In the genomic region with DNA sequence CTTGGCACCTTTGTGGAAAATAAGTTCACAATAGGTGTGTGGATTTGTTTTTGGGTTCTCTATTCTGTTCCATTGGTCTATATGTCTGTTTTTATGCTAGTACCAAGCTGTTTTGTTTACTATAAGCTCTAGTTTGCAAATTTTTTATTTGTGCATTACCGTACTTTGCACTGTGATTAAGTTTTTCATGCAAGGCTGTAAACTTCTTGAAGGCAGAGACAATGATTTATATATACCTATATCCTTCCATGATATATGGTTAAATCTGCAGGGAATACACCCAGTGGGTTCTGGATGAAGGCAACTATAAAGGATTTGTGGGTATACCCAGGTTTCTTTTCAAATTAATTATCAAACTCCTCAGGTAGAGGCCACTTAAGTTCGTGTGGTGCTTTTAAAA, we compare ENCODE assay signal across 24 cellular contexts.
"Had no signal": no experiment of that assay in that cellular context is flagged by ENCODE, and none has a peak within 500 bp of the region (broad histone marks: within the 10 kb centered on the region; RNA-seq: fewer than 3 reads in every experiment).

No MANE protein-coding gene starts in this region.

- H3K36me3 Mint-ChIP-seq: activated CD4-positive, alpha-beta memory T cell treated with anti-CD3 and anti-CD28 coated beads for 36 hours; activated naive CD4-positive, alpha-beta T cell treated with anti-CD3 and anti-CD28 coated beads, Interleukin-2, amount 10 ng/mL, durations not matched to agents 7 days and 5 days; activated naive CD8-positive, alpha-beta T cell treated with anti-CD3 and anti-CD28 coated beads for 36 hours had no signal

- H3K9me3 ChIP-seq: adrenal gland, Peyer's patch, SJCRH30, SK-N-SH had no signal

- H3K4me3 Mint-ChIP-seq: activated CD4-positive, alpha-beta memory T cell treated with anti-CD3 and anti-CD28 coated beads for 36 hours; activated CD4-positive, alpha-beta T cell treated with anti-CD3 and anti-CD28 coated beads, Interleukin-2, amount 10 ng/mL, durations not matched to agents 7 days and 5 days; activated naive CD4-positive, alpha-beta T cell treated with anti-CD3 and anti-CD28 coated beads, Interleukin-2, amount 10 ng/mL, durations not matched to agents 7 days and 5 days; activated naive CD8-positive, alpha-beta T cell treated with anti-CD3 and anti-CD28 coated beads for 36 hours had no signal

- H3K9me2 ChIP-seq: SK-N-SH had no signal

- H3K4me3 ChIP-seq: adrenal gland, Peyer's patch, SJCRH30 had no signal

- DNase-seq: activated CD4-positive, alpha-beta memory T cell treated with anti-CD3 and anti-CD28 coated beads for 36 hours; activated CD4-positive, alpha-beta T cell treated with anti-CD3 and anti-CD28 coated beads, Interleukin-2, amount 10 ng/mL, durations not matched to agents 7 days and 5 days; activated CD4-positive, CD25-positive, alpha-beta regulatory T cell; activated gamma-delta T cell treated with Interleukin-2 at 50 U/mL for 16 hours; activated naive CD4-positive, alpha-beta T cell treated with anti-CD3 and anti-CD28 coated beads, Interleukin-2, amount 10 ng/mL, durations not matched to agents 7 days and 5 days; activated naive CD8-positive, alpha-beta T cell treated with anti-CD3 and anti-CD28 coated beads for 36 hours; activated T-cell treated with anti-CD3 and anti-CD28 coated beads, Interleukin-2, amount 50 U/mL, for 48 hours; adrenal gland; anterior cingulate cortex; KG1; NCI-H1048; NCI-H1930; NCI-H2171 treated with DMSO at 0.1 percent for 48 hours; NCI-H345; NCI-H524; Peyer's patch; Right ventricle myocardium superior; SJCRH30; SK-N-SH; T-helper 1 cell had no signal

- H3K27me3 ChIP-seq: adrenal gland, Peyer's patch, SJCRH30 had no signal

- H3K4me1 ChIP-seq: SJCRH30 had no signal

- H3K27ac Mint-ChIP-seq: activated CD4-positive, alpha-beta memory T cell treated with anti-CD3 and anti-CD28 coated beads for 36 hours; activated CD4-positive, alpha-beta T cell treated with anti-CD3 and anti-CD28 coated beads, Interleukin-2, amount 10 ng/mL, durations not matched to agents 7 days and 5 days; activated naive CD4-positive, alpha-beta T cell treated with anti-CD3 and anti-CD28 coated beads, Interleukin-2, amount 10 ng/mL, durations not matched to agents 7 days and 5 days; activated naive CD8-positive, alpha-beta T cell treated with anti-CD3 and anti-CD28 coated beads for 36 hours; activated T-helper 2 cell treated with anti-CD3 and anti-CD28 coated beads, Interferon-gamma antibody, Interleukin-2, Interleukin-4, amounts not matched to agents 10 μg/mL and 5 μg/mL and 100 μg/mL, durations not matched to agents 14 hours and 24 hours and 36 hours; IgD-negative memory B cell had no signal

- H3K9me3 Mint-ChIP-seq: activated CD4-positive, alpha-beta memory T cell treated with anti-CD3 and anti-CD28 coated beads for 36 hours; activated CD4-positive, alpha-beta T cell treated with anti-CD3 and anti-CD28 coated beads, Interleukin-2, amount 10 ng/mL, durations not matched to agents 7 days and 5 days; activated naive CD4-positive, alpha-beta T cell treated with anti-CD3 and anti-CD28 coated beads, Interleukin-2, amount 10 ng/mL, durations not matched to agents 7 days and 5 days; activated naive CD8-positive, alpha-beta T cell treated with anti-CD3 and anti-CD28 coated beads for 36 hours; activated T-helper 2 cell treated with anti-CD3 and anti-CD28 coated beads, Interferon-gamma antibody, Interleukin-2, Interleukin-4, amounts not matched to agents 10 μg/mL and 5 μg/mL and 100 μg/mL, durations not matched to agents 14 hours and 24 hours and 36 hours; IgD-negative memory B cell had no signal

- H3K9ac ChIP-seq: SK-N-SH had no signal

- H3K4me1 Mint-ChIP-seq: activated CD4-positive, alpha-beta T cell treated with anti-CD3 and anti-CD28 coated beads, Interleukin-2, amount 10 ng/mL, durations not matched to agents 7 days and 5 days; activated naive CD4-positive, alpha-beta T cell treated with anti-CD3 and anti-CD28 coated beads, Interleukin-2, amount 10 ng/mL, durations not matched to agents 7 days and 5 days had no signal

- H3K36me3 ChIP-seq: adrenal gland, SJCRH30 had no signal

- H3K4me2 ChIP-seq: SK-N-SH had no signal

- H3K27ac ChIP-seq: adrenal gland, Peyer's patch, RWPE1, SJCRH30, VCaP had no signal

- H3K27me3 Mint-ChIP-seq: activated CD4-positive, alpha-beta T cell treated with anti-CD3 and anti-CD28 coated beads, Interleukin-2, amount 10 ng/mL, durations not matched to agents 7 days and 5 days; activated naive CD8-positive, alpha-beta T cell treated with anti-CD3 and anti-CD28 coated beads for 36 hours had no signal
